ENCODE assay signal across 8 cellular contexts in the genomic region with DNA sequence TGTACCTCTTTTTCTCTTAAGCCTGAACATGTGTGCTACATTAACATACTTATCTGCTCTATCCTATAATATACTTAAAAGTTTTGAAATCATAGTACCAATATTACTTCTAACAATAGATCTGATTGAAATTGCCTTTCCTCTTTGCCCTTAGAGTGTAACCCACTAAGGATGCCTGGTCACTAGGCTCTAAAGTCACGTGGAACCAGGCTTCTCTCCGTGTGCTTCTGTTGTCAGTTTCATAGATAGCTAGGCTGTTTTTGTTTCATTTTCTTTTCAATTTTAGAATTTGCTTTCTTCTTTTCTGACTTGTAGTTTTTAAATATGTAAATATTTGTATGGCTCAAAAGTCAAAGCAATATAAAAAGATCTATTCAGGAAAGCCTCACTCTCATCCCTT.
A peak's percentile ranks its signal among the peaks of the same experiment; 100 is the strongest.
DNase-seq lines count a peak whose midpoint lies in the region; ATAC-seq and TF ChIP-seq lines count a peak whose summit lies in the region.
"Not testable (repeated sequence)": the region's sequence is repeated elsewhere in the genome, so short reads cannot be mapped to it uniquely, and the experiment has no call there.

No MANE protein-coding gene starts in this region.

- not testable (repeated sequence) for H3K79me2 ChIP-seq in MM.1S (ENCODE audit: low read length)

- H3K4me3 Mint-ChIP-seq in natural killer cell: not testable (repeated sequence)

- not testable (repeated sequence) for DNase-seq in MM.1S, natural killer cell

- H3K9me3 ChIP-seq in MM.1S (replicated peaks; ENCODE audit: insufficient read depth, low read length): not testable (repeated sequence)

- H4K20me1 ChIP-seq in MM.1S (ENCODE audit: insufficient read depth, low read length): not testable (repeated sequence)

- peak overlapping the region; percentile 41 to 47 for H3K27ac Mint-ChIP-seq in natural killer cell

- not testable (repeated sequence) for H3K27me3 ChIP-seq in MM.1S (replicated peaks; ENCODE audit: insufficient read depth, low read length)

- H3K9me3 Mint-ChIP-seq in natural killer cell: not testable (repeated sequence)

- not testable (repeated sequence) for H3K9ac ChIP-seq in MM.1S (ENCODE audit: low read length)

- H3K27me3 Mint-ChIP-seq in natural killer cell (ENCODE audit: low read depth in 2 of 2): not testable (repeated sequence)

- ATAC-seq in GM18520 (IDR thresholded peaks at IDR 0.05; ENCODE audit: unreplicated experiment) (peak; percentile 42), GM19035 (IDR thresholded peaks at IDR 0.05; ENCODE audit: unreplicated experiment) (peak; percentile 74), GM21447 (IDR thresholded peaks at IDR 0.05; ENCODE audit: unreplicated experiment) (peak; percentile 52), GM21786 (IDR thresholded peaks at IDR 0.05; ENCODE audit: unreplicated experiment) (peak; percentile 62), HG02798 (IDR thresholded peaks at IDR 0.05; ENCODE audit: poor library complexity, unreplicated experiment) (peak; percentile 76), HG03439 (IDR thresholded peaks at IDR 0.05; ENCODE audit: unreplicated experiment) (peak; percentile 43)
- ATAC-seq in natural killer cell: not testable (repeated sequence)

- not testable (repeated sequence) for H3K4me3 ChIP-seq in MM.1S (ENCODE audit: low read length)

- intact Hi-C loops in natural killer cell (cut with micrococcal nuclease): not testable (repeated sequence)

- H3K4me1 Mint-ChIP-seq in natural killer cell: not testable (repeated sequence)

- not testable (repeated sequence) for H3K9me2 ChIP-seq in MM.1S (replicated peaks; ENCODE audit: insufficient read depth, low read length)

- not testable (repeated sequence) for H3F3A ChIP-seq in MM.1S (ENCODE audit: insufficient read depth, low read length)

- not testable (repeated sequence) for TF ChIP-seq CTCF in MM.1S (IDR thresholded peaks at IDR 0.05; ENCODE audit: low read length); natural killer cell (IDR thresholded peaks at IDR 0.05)

- H3K36me3 Mint-ChIP-seq in natural killer cell: not testable (repeated sequence)

- H3K36me3 ChIP-seq in MM.1S (replicated peaks; ENCODE audit: insufficient read depth, low read length): not testable (repeated sequence)

- H3K4me2 ChIP-seq in MM.1S (ENCODE audit: low read depth, low read length): peak overlapping the region; percentile 33; the same call in 1 of the 2 replicates

- not testable (repeated sequence) for H3K27ac ChIP-seq in MM.1S (ENCODE audit: low read length)

- H2AFZ ChIP-seq in MM.1S (ENCODE audit: low read length): not testable (repeated sequence)

- not testable (repeated sequence) for H3K4me1 ChIP-seq in MM.1S (ENCODE audit: low read length)
